In the genomic region with DNA sequence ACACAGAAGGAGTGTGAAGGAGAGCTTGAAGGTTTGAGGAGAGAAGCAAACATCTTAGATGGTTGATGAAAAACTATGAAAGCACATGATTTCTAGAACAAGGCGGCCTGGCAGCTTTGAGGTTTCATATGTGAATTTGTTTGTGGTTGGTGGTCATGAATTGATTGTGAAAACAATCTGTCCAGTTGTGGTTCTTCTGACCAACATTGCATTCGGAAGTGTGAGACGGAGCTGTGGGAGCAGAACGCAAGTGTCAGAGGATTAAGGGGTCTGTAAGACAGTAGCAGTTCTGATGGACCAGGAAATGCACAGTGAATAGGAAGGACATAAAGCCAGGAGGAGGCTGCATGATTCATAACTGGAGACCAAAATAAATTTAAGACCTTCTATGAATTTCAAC, we compare ENCODE assay signal across 1 cellular context.
TF ChIP-seq lines count a peak whose summit lies in the region.

No MANE protein-coding gene starts in this region.

TF ChIP-seq in GM12878, 131 proteins besides CTCF, POLR2A, EP300 and RAD21:
- TF ChIP-seq RUNX3 (IDR thresholded peaks at IDR 0.05; ENCODE audit: low read length), result peak; percentile 70; the same call in 1 of the 2 replicates
- TF ChIP-seq TBL1XR1 (IDR thresholded peaks at IDR 0.05; ENCODE audit: low read depth, low read length), result no peak
